Comparison of ENCODE assay signal across 1 cellular context in genomic region chr6:24330137-24330732, GRCh38.
A peak's percentile ranks its signal among the peaks of the same experiment; 100 is the strongest.
TF ChIP-seq lines count a peak whose summit lies in the region.

No MANE protein-coding gene starts in this region.

TF ChIP-seq in HepG2, 621 proteins besides CTCF, POLR2A, EP300 and RAD21 (continued from another document and continues in another):
- TF ChIP-seq ZFX (CRISPR knock-in tag; IDR thresholded peaks at IDR 0.05; ENCODE audit: low read depth) (no peak), CENPT (CRISPR knock-in tag; IDR thresholded peaks at IDR 0.05; ENCODE audit: low read depth) (no peak), RXRA (CRISPR knock-in tag; IDR thresholded peaks at IDR 0.05) (peak; percentile 43; the same call in 1 of the 2 replicates), HNRNPK (IDR thresholded peaks at IDR 0.05; ENCODE audit: low read depth, low read length, poor library complexity, severe bottlenecking) (no peak), ZNF292 (CRISPR knock-in tag; IDR thresholded peaks at IDR 0.05; ENCODE audit: borderline replicate concordance, low read depth) (0 out of 2 replicates have a peak, but pooled peaks have one; percentile 28), PCBP1 (IDR thresholded peaks at IDR 0.05; ENCODE audit: borderline replicate concordance, low read depth, low read length) (no peak), JARID2 (CRISPR knock-in tag; IDR thresholded peaks at IDR 0.05; ENCODE audit: insufficient replicate concordance) (no peak), MATR3 (CRISPR knock-in tag; IDR thresholded peaks at IDR 0.05) (no peak), NBN (conservative IDR thresholded peaks at IDR 0.05) (no peak), CREM (IDR thresholded peaks at IDR 0.05) (peak; percentile 99), CREM (CRISPR knock-in tag; IDR thresholded peaks at IDR 0.05) (no peak), PRPF4 (IDR thresholded peaks at IDR 0.05; ENCODE audit: low read depth, low read length, poor library complexity, severe bottlenecking) (no peak), RBM22 (optimal IDR thresholded peaks at IDR 0.05; ENCODE audit: low read length) (no peak), SNRNP70 (IDR thresholded peaks at IDR 0.05; ENCODE audit: low read depth, low read length) (no peak), ZIK1 (CRISPR knock-in tag; IDR thresholded peaks at IDR 0.05; ENCODE audit: borderline replicate concordance, low read depth) (no peak), ZNF382 (CRISPR knock-in tag; IDR thresholded peaks at IDR 0.05; ENCODE audit: borderline replicate concordance) (no peak), ZNF550 (CRISPR knock-in tag; IDR thresholded peaks at IDR 0.05; ENCODE audit: borderline replicate concordance) (no peak), ZNF549 (CRISPR knock-in tag; IDR thresholded peaks at IDR 0.05) (no peak), ZNF564 (CRISPR knock-in tag; IDR thresholded peaks at IDR 0.05) (no peak), RFX3 (CRISPR knock-in tag; IDR thresholded peaks at IDR 0.05) (peak; percentile 48; the same call in 1 of the 2 replicates), ESRRA (CRISPR knock-in tag; IDR thresholded peaks at IDR 0.05; ENCODE audit: low read depth) (peak; percentile 26; the same call in 1 of the 2 replicates), SOX6 (IDR thresholded peaks at IDR 0.05) (no peak), SOX6 (CRISPR knock-in tag; IDR thresholded peaks at IDR 0.05) (peak; percentile 96), ZBTB3 (CRISPR knock-in tag; IDR thresholded peaks at IDR 0.05; ENCODE audit: borderline replicate concordance, low read depth) (no peak), RARG (CRISPR knock-in tag; IDR thresholded peaks at IDR 0.05; ENCODE audit: low read depth) (no peak), FOXA1 (IDR thresholded peaks at IDR 0.05) (peak; percentile 36; the same call in 1 of the 2 replicates), FOXA1 (CRISPR knock-in tag; IDR thresholded peaks at IDR 0.05) (peak; percentile 77), HCFC1 (IDR thresholded peaks at IDR 0.05; ENCODE audit: low read depth, low read length) (no peak), ZNF296 (CRISPR knock-in tag; conservative IDR thresholded peaks at IDR 0.05) (no peak), FOSL2 (CRISPR knock-in tag; IDR thresholded peaks at IDR 0.05) (no peak), ZNF335 (CRISPR knock-in tag; IDR thresholded peaks at IDR 0.05) (no peak), ZNF7 (CRISPR knock-in tag; IDR thresholded peaks at IDR 0.05) (no peak), SRY (CRISPR knock-in tag; IDR thresholded peaks at IDR 0.05) (no peak), ZNF264 (CRISPR knock-in tag; IDR thresholded peaks at IDR 0.05) (0 out of 2 replicates have a peak, but pooled peaks have one; percentile 37), AGO2 (optimal IDR thresholded peaks at IDR 0.05; ENCODE audit: low read depth, low read length) (no peak), NR2F2 (IDR thresholded peaks at IDR 0.05; ENCODE audit: borderline replicate concordance, low read depth) (peak; percentile 100), IRF2 (CRISPR knock-in tag; IDR thresholded peaks at IDR 0.05) (peak; percentile 72), ZNF879 (CRISPR knock-in tag; IDR thresholded peaks at IDR 0.05) (no peak), ZNF563 (CRISPR knock-in tag; IDR thresholded peaks at IDR 0.05) (no peak), SETDB1 (CRISPR knock-in tag; IDR thresholded peaks at IDR 0.05; ENCODE audit: borderline replicate concordance) (no peak), YEATS2 (CRISPR knock-in tag; IDR thresholded peaks at IDR 0.05; ENCODE audit: borderline replicate concordance) (no peak), YEATS4 (CRISPR knock-in tag; IDR thresholded peaks at IDR 0.05; ENCODE audit: borderline replicate concordance) (no peak), MAX (IDR thresholded peaks at IDR 0.05) (peak; percentile 51)
- TF ChIP-seq, protein P1, sequence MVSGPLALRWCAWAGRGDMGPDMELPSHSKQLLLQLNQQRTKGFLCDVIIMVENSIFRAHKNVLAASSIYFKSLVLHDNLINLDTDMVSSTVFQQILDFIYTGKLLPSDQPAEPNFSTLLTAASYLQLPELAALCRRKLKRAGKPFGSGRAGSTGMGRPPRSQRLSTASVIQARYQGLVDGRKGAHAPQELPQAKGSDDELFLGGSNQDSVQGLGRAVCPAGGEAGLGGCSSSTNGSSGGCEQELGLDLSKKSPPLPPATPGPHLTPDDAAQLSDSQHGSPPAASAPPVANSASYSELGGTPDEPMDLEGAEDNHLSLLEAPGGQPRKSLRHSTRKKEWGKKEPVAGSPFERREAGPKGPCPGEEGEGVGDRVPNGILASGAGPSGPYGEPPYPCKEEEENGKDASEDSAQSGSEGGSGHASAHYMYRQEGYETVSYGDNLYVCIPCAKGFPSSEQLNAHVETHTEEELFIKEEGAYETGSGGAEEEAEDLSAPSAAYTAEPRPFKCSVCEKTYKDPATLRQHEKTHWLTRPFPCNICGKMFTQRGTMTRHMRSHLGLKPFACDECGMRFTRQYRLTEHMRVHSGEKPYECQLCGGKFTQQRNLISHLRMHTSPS (CRISPR knock-in tag; IDR thresholded peaks at IDR 0.05; ENCODE audit: low read depth) = no peak
- TF ChIP-seq, protein P2, sequence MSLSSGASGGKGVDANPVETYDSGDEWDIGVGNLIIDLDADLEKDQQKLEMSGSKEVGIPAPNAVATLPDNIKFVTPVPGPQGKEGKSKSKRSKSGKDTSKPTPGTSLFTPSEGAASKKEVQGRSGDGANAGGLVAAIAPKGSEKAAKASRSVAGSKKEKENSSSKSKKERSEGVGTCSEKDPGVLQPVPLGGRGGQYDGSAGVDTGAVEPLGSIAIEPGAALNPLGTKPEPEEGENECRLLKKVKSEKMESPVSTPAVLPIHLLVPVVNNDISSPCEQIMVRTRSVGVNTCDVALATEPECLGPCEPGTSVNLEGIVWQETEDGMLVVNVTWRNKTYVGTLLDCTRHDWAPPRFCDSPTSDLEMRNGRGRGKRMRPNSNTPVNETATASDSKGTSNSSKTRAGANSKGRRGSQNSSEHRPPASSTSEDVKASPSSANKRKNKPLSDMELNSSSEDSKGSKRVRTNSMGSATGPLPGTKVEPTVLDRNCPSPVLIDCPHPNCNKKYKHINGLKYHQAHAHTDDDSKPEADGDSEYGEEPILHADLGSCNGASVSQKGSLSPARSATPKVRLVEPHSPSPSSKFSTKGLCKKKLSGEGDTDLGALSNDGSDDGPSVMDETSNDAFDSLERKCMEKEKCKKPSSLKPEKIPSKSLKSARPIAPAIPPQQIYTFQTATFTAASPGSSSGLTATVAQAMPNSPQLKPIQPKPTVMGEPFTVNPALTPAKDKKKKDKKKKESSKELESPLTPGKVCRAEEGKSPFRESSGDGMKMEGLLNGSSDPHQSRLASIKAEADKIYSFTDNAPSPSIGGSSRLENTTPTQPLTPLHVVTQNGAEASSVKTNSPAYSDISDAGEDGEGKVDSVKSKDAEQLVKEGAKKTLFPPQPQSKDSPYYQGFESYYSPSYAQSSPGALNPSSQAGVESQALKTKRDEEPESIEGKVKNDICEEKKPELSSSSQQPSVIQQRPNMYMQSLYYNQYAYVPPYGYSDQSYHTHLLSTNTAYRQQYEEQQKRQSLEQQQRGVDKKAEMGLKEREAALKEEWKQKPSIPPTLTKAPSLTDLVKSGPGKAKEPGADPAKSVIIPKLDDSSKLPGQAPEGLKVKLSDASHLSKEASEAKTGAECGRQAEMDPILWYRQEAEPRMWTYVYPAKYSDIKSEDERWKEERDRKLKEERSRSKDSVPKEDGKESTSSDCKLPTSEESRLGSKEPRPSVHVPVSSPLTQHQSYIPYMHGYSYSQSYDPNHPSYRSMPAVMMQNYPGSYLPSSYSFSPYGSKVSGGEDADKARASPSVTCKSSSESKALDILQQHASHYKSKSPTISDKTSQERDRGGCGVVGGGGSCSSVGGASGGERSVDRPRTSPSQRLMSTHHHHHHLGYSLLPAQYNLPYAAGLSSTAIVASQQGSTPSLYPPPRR (CRISPR knock-in tag; IDR thresholded peaks at IDR 0.05; ENCODE audit: borderline replicate concordance) = peak; percentile 99
- TF ChIP-seq, protein P3, sequence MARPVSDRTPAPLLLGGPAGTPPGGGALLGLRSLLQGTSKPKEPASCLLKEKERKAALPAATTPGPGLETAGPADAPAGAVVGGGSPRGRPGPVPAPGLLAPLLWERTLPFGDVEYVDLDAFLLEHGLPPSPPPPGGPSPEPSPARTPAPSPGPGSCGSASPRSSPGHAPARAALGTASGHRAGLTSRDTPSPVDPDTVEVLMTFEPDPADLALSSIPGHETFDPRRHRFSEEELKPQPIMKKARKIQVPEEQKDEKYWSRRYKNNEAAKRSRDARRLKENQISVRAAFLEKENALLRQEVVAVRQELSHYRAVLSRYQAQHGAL (CRISPR knock-in tag; IDR thresholded peaks at IDR 0.05; ENCODE audit: not compliant biosample characterization) = peak; percentile 53
- TF ChIP-seq, protein P4, sequence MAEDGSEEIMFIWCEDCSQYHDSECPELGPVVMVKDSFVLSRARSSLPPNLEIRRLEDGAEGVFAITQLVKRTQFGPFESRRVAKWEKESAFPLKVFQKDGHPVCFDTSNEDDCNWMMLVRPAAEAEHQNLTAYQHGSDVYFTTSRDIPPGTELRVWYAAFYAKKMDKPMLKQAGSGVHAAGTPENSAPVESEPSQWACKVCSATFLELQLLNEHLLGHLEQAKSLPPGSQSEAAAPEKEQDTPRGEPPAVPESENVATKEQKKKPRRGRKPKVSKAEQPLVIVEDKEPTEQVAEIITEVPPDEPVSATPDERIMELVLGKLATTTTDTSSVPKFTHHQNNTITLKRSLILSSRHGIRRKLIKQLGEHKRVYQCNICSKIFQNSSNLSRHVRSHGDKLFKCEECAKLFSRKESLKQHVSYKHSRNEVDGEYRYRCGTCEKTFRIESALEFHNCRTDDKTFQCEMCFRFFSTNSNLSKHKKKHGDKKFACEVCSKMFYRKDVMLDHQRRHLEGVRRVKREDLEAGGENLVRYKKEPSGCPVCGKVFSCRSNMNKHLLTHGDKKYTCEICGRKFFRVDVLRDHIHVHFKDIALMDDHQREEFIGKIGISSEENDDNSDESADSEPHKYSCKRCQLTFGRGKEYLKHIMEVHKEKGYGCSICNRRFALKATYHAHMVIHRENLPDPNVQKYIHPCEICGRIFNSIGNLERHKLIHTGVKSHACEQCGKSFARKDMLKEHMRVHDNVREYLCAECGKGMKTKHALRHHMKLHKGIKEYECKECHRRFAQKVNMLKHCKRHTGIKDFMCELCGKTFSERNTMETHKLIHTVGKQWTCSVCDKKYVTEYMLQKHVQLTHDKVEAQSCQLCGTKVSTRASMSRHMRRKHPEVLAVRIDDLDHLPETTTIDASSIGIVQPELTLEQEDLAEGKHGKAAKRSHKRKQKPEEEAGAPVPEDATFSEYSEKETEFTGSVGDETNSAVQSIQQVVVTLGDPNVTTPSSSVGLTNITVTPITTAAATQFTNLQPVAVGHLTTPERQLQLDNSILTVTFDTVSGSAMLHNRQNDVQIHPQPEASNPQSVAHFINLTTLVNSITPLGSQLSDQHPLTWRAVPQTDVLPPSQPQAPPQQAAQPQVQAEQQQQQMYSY (CRISPR knock-in tag; IDR thresholded peaks at IDR 0.05) = peak; percentile 50; the same call in 1 of the 2 replicates
- TF ChIP-seq, protein P5, sequence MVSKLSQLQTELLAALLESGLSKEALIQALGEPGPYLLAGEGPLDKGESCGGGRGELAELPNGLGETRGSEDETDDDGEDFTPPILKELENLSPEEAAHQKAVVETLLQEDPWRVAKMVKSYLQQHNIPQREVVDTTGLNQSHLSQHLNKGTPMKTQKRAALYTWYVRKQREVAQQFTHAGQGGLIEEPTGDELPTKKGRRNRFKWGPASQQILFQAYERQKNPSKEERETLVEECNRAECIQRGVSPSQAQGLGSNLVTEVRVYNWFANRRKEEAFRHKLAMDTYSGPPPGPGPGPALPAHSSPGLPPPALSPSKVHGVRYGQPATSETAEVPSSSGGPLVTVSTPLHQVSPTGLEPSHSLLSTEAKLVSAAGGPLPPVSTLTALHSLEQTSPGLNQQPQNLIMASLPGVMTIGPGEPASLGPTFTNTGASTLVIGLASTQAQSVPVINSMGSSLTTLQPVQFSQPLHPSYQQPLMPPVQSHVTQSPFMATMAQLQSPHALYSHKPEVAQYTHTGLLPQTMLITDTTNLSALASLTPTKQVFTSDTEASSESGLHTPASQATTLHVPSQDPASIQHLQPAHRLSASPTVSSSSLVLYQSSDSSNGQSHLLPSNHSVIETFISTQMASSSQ (IDR thresholded peaks at IDR 0.05; ENCODE audit: low read depth) = no peak; the same call in 1 of the 2 replicates
- TF ChIP-seq, protein P5 (CRISPR knock-in tag; IDR thresholded peaks at IDR 0.05; ENCODE audit: borderline replicate concordance) = peak; percentile 97
